Comparison of ENCODE assay signal across 8 cellular contexts in genomic region chr1:78003882-78004718, GRCh38. TPM values are rescaled to one million over a fixed set of nuclear protein-coding genes. Genes with fewer than 3 reads are reported as not detected.
A peak's percentile ranks its signal among the peaks of the same experiment; 100 is the strongest.
DNase-seq lines count a peak whose midpoint lies in the region; ATAC-seq and TF ChIP-seq lines count a peak whose summit lies in the region.

No MANE protein-coding gene starts in this region.

- H3K4me2 ChIP-seq in parathyroid adenoma (ENCODE audit: low read length): peak overlapping the region; percentile 95

- no peaks in the 10 kb centered on the region for H3K9me3 ChIP-seq in parathyroid adenoma (ENCODE audit: control insufficient read depth, low read length)

- intact Hi-C loops in Right ventricle myocardium superior (cut with DNase I): loop anchor here (10.0 kb wide), 1 partner anchor 641 kb away; the partner anchor contains the start of gene IFI44

- peak overlapping the region; percentile 28 for H3K9ac ChIP-seq in parathyroid adenoma

- no peaks in the 10 kb centered on the region for H3K4me1 ChIP-seq in parathyroid adenoma

- H2AFZ ChIP-seq in parathyroid adenoma: peak overlapping the region; percentile 87

- peak; percentile 39 for ATAC-seq in HG03571 (IDR thresholded peaks at IDR 0.05; ENCODE audit: unreplicated experiment)
- peak; percentile 85 for ATAC-seq in Right ventricle myocardium superior (ENCODE audit: poor library complexity)

- no peaks in the 10 kb centered on the region for H3K27me3 ChIP-seq in parathyroid adenoma (ENCODE audit: control insufficient read depth, insufficient read depth, low read length)

- H3K36me3 ChIP-seq in parathyroid adenoma (ENCODE audit: control insufficient read depth, insufficient read depth, low read length): no peaks in the 10 kb centered on the region

- peak overlapping the region; percentile 93 for H3K27ac ChIP-seq in parathyroid adenoma

- DNase-seq in DMS 273 (lab: John Stamatoyannopoulos, UW; ENCODE audit: unreplicated experiment) (peak; percentile 93), GM20000 (ENCODE audit: low spot score) (peak; percentile 32), SHP77 (lab: John Stamatoyannopoulos, UW) (peak; percentile 88 to 91), Right ventricle myocardium superior (peak; percentile 48), NCI-H2029 treated with DMSO at 0.1 percent for 48 hours (lab: John Stamatoyannopoulos, UW) (no peak)
- peak; percentile 41 for DNase-seq in activated naive CD4-positive, alpha-beta T cell treated with anti-CD3 and anti-CD28 coated beads, Interleukin-2, amount 50 U/mL, for 16 hours

- peak overlapping the region; percentile 96 for H3K4me3 ChIP-seq in parathyroid adenoma (ENCODE audit: low read depth, low read length)

- no peaks in the 10 kb centered on the region for H3K79me2 ChIP-seq in parathyroid adenoma

- TF ChIP-seq CTCF in GM20000 (IDR thresholded peaks at IDR 0.05; ENCODE audit: extremely low read depth, missing control alignments) (no peak), parathyroid adenoma (IDR thresholded peaks at IDR 0.05) (no peak)

RNA-seq across cellular contexts. Expression of gene DNAJB4, which starts 0.6 kb away (rescaled TPM):
- total RNA-seq in Right ventricle myocardium superior: 99.0 TPM

RNA-seq across cellular contexts. Expression of gene FUBP1, which starts 25.2 kb away (rescaled TPM):
- 47.9 TPM for total RNA-seq in Right ventricle myocardium superior

RNA-seq across cellular contexts. Expression of gene GIPC2, which starts 41.7 kb away (rescaled TPM):
- 2.0 TPM for total RNA-seq in Right ventricle myocardium superior
